ENCODE assay signal across 22 cellular contexts in genomic region chr21:28893687-28894086, GRCh38.
"Had no signal": no experiment of that assay in that cellular context is flagged by ENCODE, and none has a peak within 500 bp of the region (broad histone marks: within the 10 kb centered on the region; RNA-seq: fewer than 3 reads in every experiment).

No MANE protein-coding gene starts in this region.

- H3K4me3 Mint-ChIP-seq: activated CD4-positive, alpha-beta T cell treated with anti-CD3 and anti-CD28 coated beads for 36 hours; activated T-helper 1 cell treated with anti-CD3 and anti-CD28 coated beads, Interleukin-12 subunit alpha, Interleukin-12 subunit beta, Interleukin-2, Interleukin-4 antibody, amounts not matched to agents 30 ng/mL and 10 ng/mL and 1 ng/mL, durations not matched to agents 14 hours and 24 hours and 36 hours; effector memory CD8-positive, alpha-beta T cell; mesothelial cell of epicardium; natural killer cell treated with Interleukin-12 subunit alpha and Interleukin-12 subunit beta and Interleukin-15 and Interleukin-18, amount 100 ng/mL, for 72 hours; stimulated activated effector memory CD8-positive, alpha-beta T cell treated with anti-CD3 and anti-CD28 coated beads, Interleukin-12 subunit alpha, Interleukin-12 subunit beta, amount 100 ng/mL, for 72 hours had no signal

- H3K27ac ChIP-seq: adrenal gland, cardiac muscle cell, hepatocyte, lower lobe of right lung, parathyroid adenoma, stomach, testis, upper lobe of left lung, WERI-Rb-1 had no signal

- DNase-seq: activated CD4-positive, alpha-beta T cell treated with anti-CD3 and anti-CD28 coated beads for 36 hours; activated CD4-positive, alpha-beta T cell treated with anti-CD3 and anti-CD28 coated beads, Interleukin-2, amount 50 U/mL, for 48 hours; activated gamma-delta T cell treated with Interleukin-2 at 50 U/mL for 16 hours; adrenal gland; effector memory CD8-positive, alpha-beta T cell; islet precursor cell; lower lobe of right lung; stimulated activated CD4-positive, alpha-beta T cell treated with anti-CD3 and anti-CD28 coated beads, Interleukin-4, amount 100 ng/mL, for 1 hour; stomach; testis; WERI-Rb-1 had no signal

- H3K27me3 ChIP-seq: hepatocyte, testis, upper lobe of left lung had no signal

- H3K4me3 ChIP-seq: adrenal gland, cardiac muscle cell, hepatocyte, lower lobe of right lung, smooth muscle cell, stomach, testis, upper lobe of left lung had no signal

- H3K9me3 ChIP-seq: adrenal gland, lower lobe of right lung, testis, upper lobe of left lung had no signal

- H3K9me3 Mint-ChIP-seq: activated naive CD4-positive, alpha-beta T cell treated with anti-CD3 and anti-CD28 coated beads, Interleukin-2, amount 50 U/mL, for 72 hours; activated T-helper 1 cell treated with anti-CD3 and anti-CD28 coated beads, Interleukin-12 subunit alpha, Interleukin-12 subunit beta, Interleukin-2, Interleukin-4 antibody, amounts not matched to agents 30 ng/mL and 10 ng/mL and 1 ng/mL, durations not matched to agents 14 hours and 24 hours and 36 hours; effector memory CD8-positive, alpha-beta T cell; natural killer cell treated with Interleukin-12 subunit alpha and Interleukin-12 subunit beta and Interleukin-15 and Interleukin-18, amount 100 ng/mL, for 72 hours had no signal

- H3K36me3 Mint-ChIP-seq: activated naive CD4-positive, alpha-beta T cell treated with anti-CD3 and anti-CD28 coated beads, Interleukin-2, amount 50 U/mL, for 72 hours; natural killer cell treated with Interleukin-12 subunit alpha and Interleukin-12 subunit beta and Interleukin-15 and Interleukin-18, amount 100 ng/mL, for 72 hours; stimulated activated effector memory CD8-positive, alpha-beta T cell treated with anti-CD3 and anti-CD28 coated beads, Interleukin-12 subunit alpha, Interleukin-12 subunit beta, amount 100 ng/mL, for 72 hours had no signal

- H3K4me1 ChIP-seq: adrenal gland, lower lobe of right lung, parathyroid adenoma, stomach, testis, upper lobe of left lung had no signal

- H3K27ac Mint-ChIP-seq: activated CD4-positive, alpha-beta T cell treated with anti-CD3 and anti-CD28 coated beads for 36 hours; activated naive CD4-positive, alpha-beta T cell treated with anti-CD3 and anti-CD28 coated beads, Interleukin-2, amount 50 U/mL, for 72 hours; activated T-helper 1 cell treated with anti-CD3 and anti-CD28 coated beads, Interleukin-12 subunit alpha, Interleukin-12 subunit beta, Interleukin-2, Interleukin-4 antibody, amounts not matched to agents 30 ng/mL and 10 ng/mL and 1 ng/mL, durations not matched to agents 14 hours and 24 hours and 36 hours; effector memory CD8-positive, alpha-beta T cell; mesothelial cell of epicardium; natural killer cell treated with Interleukin-12 subunit alpha and Interleukin-12 subunit beta and Interleukin-15 and Interleukin-18, amount 100 ng/mL, for 72 hours; stimulated activated effector memory CD8-positive, alpha-beta T cell treated with anti-CD3 and anti-CD28 coated beads, Interleukin-12 subunit alpha, Interleukin-12 subunit beta, amount 100 ng/mL, for 72 hours had no signal

- ATAC-seq: activated CD4-positive, alpha-beta T cell treated with anti-CD3 and anti-CD28 coated beads for 36 hours; activated naive CD4-positive, alpha-beta T cell treated with anti-CD3 and anti-CD28 coated beads, Interleukin-2, amount 50 U/mL, for 72 hours; effector memory CD8-positive, alpha-beta T cell; lower lobe of right lung; natural killer cell treated with Interleukin-12 subunit alpha and Interleukin-12 subunit beta and Interleukin-15 and Interleukin-18, amount 100 ng/mL, for 72 hours; sciatic nerve; stimulated activated effector memory CD8-positive, alpha-beta T cell treated with anti-CD3 and anti-CD28 coated beads, Interleukin-12 subunit alpha, Interleukin-12 subunit beta, amount 100 ng/mL, for 72 hours had no signal

- H3K4me1 Mint-ChIP-seq: activated CD4-positive, alpha-beta T cell treated with anti-CD3 and anti-CD28 coated beads for 36 hours; stimulated activated effector memory CD8-positive, alpha-beta T cell treated with anti-CD3 and anti-CD28 coated beads, Interleukin-12 subunit alpha, Interleukin-12 subunit beta, amount 100 ng/mL, for 72 hours had no signal

- H3K36me3 ChIP-seq: adrenal gland, cardiac muscle cell, lower lobe of right lung, stomach, upper lobe of left lung, WERI-Rb-1 had no signal
